1 cellular context compared by ENCODE assay signal in genomic region chr1:36095760-36096405, GRCh38.
TF ChIP-seq lines count a peak whose summit lies in the region.

No MANE protein-coding gene starts in this region.

TF ChIP-seq in HepG2, 621 proteins besides CTCF, POLR2A, EP300 and RAD21:
- TF ChIP-seq JUN (CRISPR knock-in tag; IDR thresholded peaks at IDR 0.05): no peak
- no peak for TF ChIP-seq CHD2 (IDR thresholded peaks at IDR 0.05; ENCODE audit: low read depth, low read length)
- TF ChIP-seq ZNF646 (CRISPR knock-in tag; IDR thresholded peaks at IDR 0.05): no peak
- TF ChIP-seq ZBTB40 (IDR thresholded peaks at IDR 0.05): no peak
- TF ChIP-seq ZBTB40 (CRISPR knock-in tag; IDR thresholded peaks at IDR 0.05): no peak
- TF ChIP-seq RBFOX2 (IDR thresholded peaks at IDR 0.05; ENCODE audit: low read depth, low read length): 0 out of 2 replicates have a peak, but pooled peaks have one; percentile 32
- no peak for TF ChIP-seq ZNF709 (CRISPR knock-in tag; IDR thresholded peaks at IDR 0.05)
- TF ChIP-seq RARA (CRISPR knock-in tag; IDR thresholded peaks at IDR 0.05): no peak
- no peak for TF ChIP-seq ZNF761 (CRISPR knock-in tag; conservative IDR thresholded peaks at IDR 0.05)
- TF ChIP-seq ZNF235 (CRISPR knock-in tag; IDR thresholded peaks at IDR 0.05; ENCODE audit: borderline replicate concordance): no peak
- TF ChIP-seq AGO2 (optimal IDR thresholded peaks at IDR 0.05; ENCODE audit: low read depth, low read length): peak; percentile 51
- TF ChIP-seq THAP9 (CRISPR knock-in tag; IDR thresholded peaks at IDR 0.05; ENCODE audit: borderline replicate concordance): no peak
